Comparison of ENCODE assay signal across 13 cellular contexts in genomic region chrX:2698604-2699003, GRCh38. TPM values are rescaled to one million over a fixed set of nuclear protein-coding genes. Genes with fewer than 3 reads are reported as not detected.
A peak's percentile ranks its signal among the peaks of the same experiment; 100 is the strongest.
DNase-seq lines count a peak whose midpoint lies in the region; ATAC-seq, FAIRE-seq and TF ChIP-seq lines count a peak whose summit lies in the region.
"Had no signal": no experiment of that assay in that cellular context is flagged by ENCODE, and none has a peak within 500 bp of the region (broad histone marks: within the 10 kb centered on the region; RNA-seq: fewer than 3 reads in every experiment).

No MANE protein-coding gene starts in this region.

- no peaks in the 10 kb centered on the region for H3K27me3 Mint-ChIP-seq in activated naive CD8-positive, alpha-beta T cell treated with anti-CD3 and anti-CD28 coated beads, Interleukin-2, amount 10 ng/mL, durations not matched to agents 7 days and 5 days

- BruUV-seq in HepG2 (replicated peaks; lab: Mats Ljungman, UMichigan): no TSS peak

- no peak overlapping the region for H2AFZ ChIP-seq in HepG2 (ENCODE audit: low read length)

- POLR2A ChIA-PET in activated naive CD8-positive, alpha-beta T cell treated with anti-CD3 and anti-CD28 coated beads, Interleukin-2, amount 10 ng/mL, durations not matched to agents 7 days and 5 days (lab: Charles Lee): no interaction called here
- POLR2A ChIA-PET in HepG2 (lab: Yijun Ruan, JAX): no interaction called here

- peaks cover 99% of the 10 kb centered on the region for H3K4me1 ChIP-seq in left ventricle myocardium inferior
- H3K4me1 ChIP-seq in right cardiac atrium (ENCODE audit: control insufficient read depth, insufficient read depth, low read length): peaks cover 43% of the 10 kb centered on the region
- H3K4me1 ChIP-seq in muscle layer of colon (ENCODE audit: insufficient read depth, low read length): peaks cover 55% of the 10 kb centered on the region
- no peaks in the 10 kb centered on the region for H3K4me1 ChIP-seq in urinary bladder (ENCODE audit: insufficient read depth)
- H3K4me1 ChIP-seq in HepG2 (ENCODE audit: insufficient read depth, low read length): peaks cover 25% of the 10 kb centered on the region

- H3K27ac ChIP-seq in left ventricle myocardium inferior (replicated peaks): peak overlapping the region; percentile 45
- H3K27ac ChIP-seq in right cardiac atrium (ENCODE audit: low read length): no peak overlapping the region
- H3K27ac ChIP-seq in muscle layer of colon (ENCODE audit: low read depth, low read length): peak overlapping the region; percentile 24
- peak overlapping the region; percentile 1 for H3K27ac ChIP-seq in urinary bladder (ENCODE audit: low read depth)
- H3K27ac ChIP-seq in HepG2 (ENCODE audit: extremely low read length, insufficient read depth, low read length): no peak overlapping the region
- H3K27ac ChIP-seq: HL-60, SK-N-MC had no signal

- ATAC-seq in right cardiac atrium (no peak), HG02852 (IDR thresholded peaks at IDR 0.05; ENCODE audit: unreplicated experiment) (no peak), HepG2 (no peak)
- ATAC-seq in activated naive CD8-positive, alpha-beta T cell treated with anti-CD3 and anti-CD28 coated beads, Interleukin-2, amount 10 ng/mL, durations not matched to agents 7 days and 5 days (ENCODE audit: low read depth): no peak

- peak overlapping the region; percentile 94 for H3K27ac Mint-ChIP-seq in activated naive CD8-positive, alpha-beta T cell treated with anti-CD3 and anti-CD28 coated beads, Interleukin-2, amount 10 ng/mL, durations not matched to agents 7 days and 5 days

- TF ChIP-seq CTCF in left ventricle myocardium inferior (IDR thresholded peaks at IDR 0.05; ENCODE audit: borderline replicate concordance) (no peak), HepG2 (CRISPR knock-in tag; IDR thresholded peaks at IDR 0.05) (no peak)

- H3K9me3 Mint-ChIP-seq in activated naive CD8-positive, alpha-beta T cell treated with anti-CD3 and anti-CD28 coated beads, Interleukin-2, amount 10 ng/mL, durations not matched to agents 7 days and 5 days: peaks cover 5% of the 10 kb centered on the region
- H3K9me3 Mint-ChIP-seq: H9 had no signal

- H3K27me3 ChIP-seq in left ventricle myocardium inferior (ENCODE audit: low read depth) (no peaks in the 10 kb centered on the region), right cardiac atrium (ENCODE audit: control insufficient read depth, insufficient read depth) (no peaks in the 10 kb centered on the region), muscle layer of colon (ENCODE audit: control insufficient read depth in 1 of 2, insufficient read depth in 2 of 2, low read length in 2 of 2) (no peaks in the 10 kb centered on the region), HepG2 (ENCODE audit: control insufficient read depth in 1 of 2, insufficient read depth in 2 of 2, low read length in 2 of 2) (no peaks in the 10 kb centered on the region)

- DNase-seq in left ventricle myocardium inferior: no peak
- no peak for DNase-seq in right cardiac atrium
- DNase-seq in activated naive CD8-positive, alpha-beta T cell treated with anti-CD3 and anti-CD28 coated beads, Interleukin-2, amount 10 ng/mL, durations not matched to agents 7 days and 5 days: no peak
- DNase-seq in HepG2 (ENCODE audit: low spot score): no peak
- DNase-seq in NCI-H187 treated with DMSO at 0.1 percent for 48 hours (lab: John Stamatoyannopoulos, UW): no peak
- DNase-seq: GDM1, H9, NCI-H2171 had no signal

- no peak overlapping the region for H3K4me2 ChIP-seq in HepG2 (ENCODE audit: low read depth, low read length)

- no peak for TF ChIP-seq EP300 in HepG2 (IDR thresholded peaks at IDR 0.05; ENCODE audit: low read depth in 2 of 2, low read length in 2 of 2)
- TF ChIP-seq EP300 in HepG2 (CRISPR knock-in tag; IDR thresholded peaks at IDR 0.05; ENCODE audit: borderline replicate concordance): no peak

- H3K9me3 ChIP-seq in left ventricle myocardium inferior (replicated peaks) (no peaks in the 10 kb centered on the region), right cardiac atrium (ENCODE audit: control insufficient read depth, low read length) (no peaks in the 10 kb centered on the region), muscle layer of colon (ENCODE audit: low read length) (no peaks in the 10 kb centered on the region), HepG2 (ENCODE audit: low read length) (no peaks in the 10 kb centered on the region)

- H3K4me3 ChIP-seq in left ventricle myocardium inferior: no peak overlapping the region
- H3K4me3 ChIP-seq in right cardiac atrium (ENCODE audit: low read length): no peak overlapping the region
- no peak overlapping the region for H3K4me3 ChIP-seq in muscle layer of colon (ENCODE audit: low read depth in 1 of 2, low read length in 2 of 2)
- no peak overlapping the region for H3K4me3 ChIP-seq in urinary bladder (ENCODE audit: low read depth, low read length)
- H3K4me3 ChIP-seq in HepG2 (replicated peaks in 1 of 3; ENCODE audit: insufficient read depth in 1 of 3, low read depth in 2 of 3, low read length in 3 of 3): no peak overlapping the region
- H3K4me3 ChIP-seq: SK-N-MC had no signal

- H4K20me1 ChIP-seq in HepG2 (ENCODE audit: insufficient read depth, low read length): peaks cover 10% of the 10 kb centered on the region; the same call in 1 of the 2 replicates

- TF ChIP-seq RAD21 in HepG2 (CRISPR knock-in tag; IDR thresholded peaks at IDR 0.05): no peak

- intact Hi-C loops in left ventricle myocardium inferior (cut with micrococcal nuclease): no loop called here
- intact Hi-C loops in right cardiac atrium (cut with DNase I): no loop called here
- intact Hi-C loops in HepG2 (cut with micrococcal nuclease; ENCODE audit: unreplicated experiment): no loop called here

- 87% methylated on average over 5 of the region's 5 CpGs for WGBS in right cardiac atrium
- 81% methylated on average over 5 of the region's 5 CpGs for WGBS in urinary bladder
- 93% methylated on average over 5 of the region's 5 CpGs for WGBS in HepG2 (ENCODE audit: low lambda C conversion rate)

- no peak for TF ChIP-seq POLR2A in HepG2 (IDR thresholded peaks at IDR 0.05; ENCODE audit: insufficient read depth in 1 of 2, low read depth in 2 of 2, low read length in 2 of 2)

- no peaks in the 10 kb centered on the region for H3K36me3 ChIP-seq in left ventricle myocardium inferior
- H3K36me3 ChIP-seq in muscle layer of colon (ENCODE audit: insufficient read depth, low read length): peaks cover 4% of the 10 kb centered on the region
- H3K36me3 ChIP-seq in urinary bladder (ENCODE audit: insufficient read depth): no peaks in the 10 kb centered on the region
- peaks cover 4 to 14% of the 10 kb centered on the region in 2 experiments; a peak in 2 of 5 replicates for H3K36me3 ChIP-seq in HepG2 (replicated peaks in 1 of 2; ENCODE audit: control insufficient read depth in 1 of 2, insufficient read depth in 2 of 2, low read length in 2 of 2)

- FAIRE-seq in HepG2 (lab: Jason Lieb, UNC): no peak

- H3K9ac ChIP-seq in muscle layer of colon (ENCODE audit: low read length) (no peak overlapping the region), HepG2 (ENCODE audit: insufficient read depth, low read depth, low read length) (no peak overlapping the region)

- peaks cover 48% of the 10 kb centered on the region for H3K36me3 Mint-ChIP-seq in activated naive CD8-positive, alpha-beta T cell treated with anti-CD3 and anti-CD28 coated beads, Interleukin-2, amount 10 ng/mL, durations not matched to agents 7 days and 5 days

- CTCF ChIA-PET in HepG2 (lab: Yijun Ruan, JAX; ENCODE audit: low intra/inter-chr PET ratio, low total read pairs): no interaction called here

- in situ Hi-C loops in HepG2 (cut with HindIII; ENCODE audit: extremely low pct_ligation_motif_present, low pct_unique_long_range_greater_than_20kb): no loop called here

- peaks cover 93% of the 10 kb centered on the region for H3K79me2 ChIP-seq in HepG2 (ENCODE audit: insufficient read depth, low read length)

- H3K4me1 Mint-ChIP-seq in activated naive CD8-positive, alpha-beta T cell treated with anti-CD3 and anti-CD28 coated beads, Interleukin-2, amount 10 ng/mL, durations not matched to agents 7 days and 5 days: peaks cover 85% of the 10 kb centered on the region

- peak overlapping the region; percentile 71 for H3K4me3 Mint-ChIP-seq in activated naive CD8-positive, alpha-beta T cell treated with anti-CD3 and anti-CD28 coated beads, Interleukin-2, amount 10 ng/mL, durations not matched to agents 7 days and 5 days
- H3K4me3 Mint-ChIP-seq: H9 had no signal

RNA-seq across cellular contexts. Expression of gene CD99, which starts 7.5 kb away (rescaled TPM):
- total RNA-seq in left ventricle myocardium inferior: 306 TPM
- total RNA-seq in right cardiac atrium: 100 to 1,000 TPM; 230 to 368 (median 290) TPM
- 387 TPM for polyA plus RNA-seq in right cardiac atrium
- 100 to 1,000 TPM; 255 to 256 TPM for total RNA-seq in activated naive CD8-positive, alpha-beta T cell treated with anti-CD3 and anti-CD28 coated beads, Interleukin-2, amount 10 ng/mL, durations not matched to agents 7 days and 5 days
- total RNA-seq in urinary bladder: 95.6 TPM
- 496 TPM for polyA plus RNA-seq in urinary bladder
- total RNA-seq in HepG2 (2016; rRNA removed; fragmentation: Illumina TruSeq; extraction: Trizol): 57.9 and 111 TPM in 2 replicates
- total RNA-seq in HepG2 (2016; cell fraction: cytosol; rRNA removed; fragmentation: Illumina TruSeq; extraction: Trizol; ENCODE audit: low read depth): 64.5 and 76.9 TPM in 2 replicates
- 52.0 and 103 TPM in 2 replicates for total RNA-seq in HepG2 (2016; cell fraction: insoluble cytoplasmic fraction; rRNA removed; fragmentation: Illumina TruSeq; extraction: Trizol)
- 78.1 and 98.3 TPM in 2 replicates for total RNA-seq in HepG2 (2016; cell fraction: membrane; rRNA removed; fragmentation: Illumina TruSeq; extraction: Trizol)
- total RNA-seq in HepG2 (2016; cell fraction: nucleus; rRNA removed; fragmentation: Illumina TruSeq; extraction: Trizol): 96.6 and 113 TPM in 2 replicates
- 77.7 and 78.8 TPM in 2 replicates for polyA plus RNA-seq in HepG2 (2011; rRNA removed)
- 125 and 154 TPM in 2 replicates for polyA plus RNA-seq in HepG2 (2011; cell fraction: cytosol; rRNA removed)
- polyA plus RNA-seq in HepG2 (2011; cell fraction: nucleus; rRNA removed): 95.3 and 97.6 TPM in 2 replicates
- 165 and 308 TPM in 2 replicates for polyA plus RNA-seq in HepG2 (2012)
- polyA plus RNA-seq in HepG2 (2016; cell fraction: cytosol; fragmentation: Illumina TruSeq; extraction: Trizol; ENCODE audit: low read depth): 210 and 248 TPM in 2 replicates
- polyA plus RNA-seq in HepG2 (2016; cell fraction: insoluble cytoplasmic fraction; fragmentation: Illumina TruSeq; extraction: Trizol; ENCODE audit: low read depth): 125 and 147 TPM in 2 replicates
- 191 and 218 TPM in 2 replicates for polyA plus RNA-seq in HepG2 (2016; cell fraction: membrane; fragmentation: Illumina TruSeq; extraction: Trizol; ENCODE audit: low read depth)
- polyA plus RNA-seq in HepG2 (2016; cell fraction: nucleus; fragmentation: Illumina TruSeq; extraction: Trizol; ENCODE audit: insufficient read depth, low read depth): 304 and 330 TPM in 2 replicates
- 27.9 and 30.5 TPM in 2 replicates for polyA minus RNA-seq in HepG2 (2011; rRNA and poly(A)+ RNA removed; ENCODE audit: low replicate concordance)
- 59.3 and 60.8 TPM in 2 replicates for polyA minus RNA-seq in HepG2 (2011; cell fraction: cytosol; rRNA and poly(A)+ RNA removed)
- 32.6 TPM in 2 replicates for polyA minus RNA-seq in HepG2 (2011; cell fraction: nucleus; rRNA and poly(A)+ RNA removed)

RNA-seq across cellular contexts. Expression of gene XG, which starts 53.2 kb away (rescaled TPM):
- total RNA-seq in left ventricle myocardium inferior (0.63 TPM), right cardiac atrium (1 to 10 TPM in 3 of 4 donors, under 1 TPM in 1; 0.79 to 1.6 (median 1.0) TPM), urinary bladder (0.58 TPM), HepG2 (2016; rRNA removed; fragmentation: Illumina TruSeq; extraction: Trizol) (not detected in 2 replicates)
- polyA plus RNA-seq in right cardiac atrium (0.43 TPM), urinary bladder (2.0 TPM), HepG2 (2011; rRNA removed) (not detected in 2 replicates)
- under 1 TPM in 1 of 2 experiments, not detected in 1; 0.43 TPM for total RNA-seq in activated naive CD8-positive, alpha-beta T cell treated with anti-CD3 and anti-CD28 coated beads, Interleukin-2, amount 10 ng/mL, durations not matched to agents 7 days and 5 days
- total RNA-seq in HepG2 (2016; cell fraction: cytosol; rRNA removed; fragmentation: Illumina TruSeq; extraction: Trizol; ENCODE audit: low read depth): not detected in 2 replicates
- not detected in 2 replicates for total RNA-seq in HepG2 (2016; cell fraction: insoluble cytoplasmic fraction; rRNA removed; fragmentation: Illumina TruSeq; extraction: Trizol)
- not detected in 2 replicates for total RNA-seq in HepG2 (2016; cell fraction: membrane; rRNA removed; fragmentation: Illumina TruSeq; extraction: Trizol)
- total RNA-seq in HepG2 (2016; cell fraction: nucleus; rRNA removed; fragmentation: Illumina TruSeq; extraction: Trizol): not detected in 2 replicates
- polyA plus RNA-seq in HepG2 (2011; cell fraction: cytosol; rRNA removed): not detected in 2 replicates
- polyA plus RNA-seq in HepG2 (2011; cell fraction: nucleus; rRNA removed): not detected in 2 replicates
- 0.07 TPM in 1 of 2 replicates, not detected in the other for polyA plus RNA-seq in HepG2 (2012)
- polyA plus RNA-seq in HepG2 (2016; cell fraction: cytosol; fragmentation: Illumina TruSeq; extraction: Trizol; ENCODE audit: low read depth): not detected in 2 replicates
- not detected in 2 replicates for polyA plus RNA-seq in HepG2 (2016; cell fraction: insoluble cytoplasmic fraction; fragmentation: Illumina TruSeq; extraction: Trizol; ENCODE audit: low read depth)
- polyA plus RNA-seq in HepG2 (2016; cell fraction: membrane; fragmentation: Illumina TruSeq; extraction: Trizol; ENCODE audit: low read depth): not detected in 2 replicates
- not detected in 2 replicates for polyA plus RNA-seq in HepG2 (2016; cell fraction: nucleus; fragmentation: Illumina TruSeq; extraction: Trizol; ENCODE audit: insufficient read depth, low read depth)
- not detected in 2 replicates for polyA minus RNA-seq in HepG2 (2011; rRNA and poly(A)+ RNA removed; ENCODE audit: low replicate concordance)
- not detected in 2 replicates for polyA minus RNA-seq in HepG2 (2011; cell fraction: cytosol; rRNA and poly(A)+ RNA removed)
- polyA minus RNA-seq in HepG2 (2011; cell fraction: nucleus; rRNA and poly(A)+ RNA removed): not detected in 2 replicates

Comparison
In these comparisons a context has a peak if more than half of its experiments do, and no peak if none do; other contexts are left out.
1. H3K27ac ChIP-seq: peak in left ventricle myocardium inferior (single experiment), muscle layer of colon (single experiment) and urinary bladder (single experiment); none in right cardiac atrium (single experiment) and HepG2 (single experiment).